23 cellular contexts compared by ENCODE assay signal in genomic region chr1:24077278-24077978, GRCh38. TPM values are rescaled to one million over a fixed set of nuclear protein-coding genes. Genes with fewer than 3 reads are reported as not detected.
A peak's percentile ranks its signal among the peaks of the same experiment; 100 is the strongest.
DNase-seq lines count a peak whose midpoint lies in the region; ATAC-seq, FAIRE-seq and TF ChIP-seq lines count a peak whose summit lies in the region.
"Had no signal": no experiment of that assay in that cellular context is flagged by ENCODE, and none has a peak within 500 bp of the region (broad histone marks: within the 10 kb centered on the region; RNA-seq: fewer than 3 reads in every experiment).

No MANE protein-coding gene starts in this region.

- no peak for DNase-seq in Right ventricle myocardium inferior (ENCODE audit: missing footprints)
- no peak for DNase-seq in cardiac septum (ENCODE audit: low spot score)
- peak; percentile 75 for DNase-seq in left ventricle myocardium superior
- no peak for DNase-seq in omental fat pad (ENCODE audit: low spot score)
- no peak for DNase-seq in urothelium cell line (ENCODE audit: low spot score)
- DNase-seq in NOMO-1 treated with dmso at 0.1 percent for 144 hours (lab: John Stamatoyannopoulos, UW; ENCODE audit: unreplicated experiment), result no peak
- no peak for DNase-seq in stimulated activated CD4-positive, alpha-beta T cell treated with anti-CD3 and anti-CD28 coated beads, Interleukin-4, amount 100 ng/mL, for 1 hour
- DNase-seq: ACHN; Caco-2; CD4-positive, alpha-beta T cell; DMS153; KBM-7; MM.1S; NCI-H1048; NCI-H1436 treated with DMSO at 0.1 percent for 48 hours; NCI-H2029; NCI-H226; NCI-H510A treated with DMSO at 0.1 percent for 48 hours; NCI-H748 treated with DMSO at 0.1 percent for 48 hours had no signal

- intact Hi-C loops in Right ventricle myocardium inferior (cut with DNase I) (no loop called here), cardiac septum (cut with DNase I) (loop anchor here (2.0 to 10.0 kb wide), 2 partner anchors 33 to 317 kb away; no protein-coding TSS in a partner anchor), left ventricle myocardium superior (cut with micrococcal nuclease) (no loop called here)

- peak; percentile 79 for FAIRE-seq in urothelium cell line (lab: Jason Lieb, UNC)
- FAIRE-seq: G401.6, GM12892, H54 had no signal

- TF ChIP-seq CTCF in omental fat pad (IDR thresholded peaks at IDR 0.05), result no peak

- peak; percentile 60 for ATAC-seq in Right ventricle myocardium inferior
- ATAC-seq in left ventricle myocardium superior, result peak; percentile 65
- peak; percentile 52 for ATAC-seq in omental fat pad (ENCODE audit: low FRiP score)
- no peak for ATAC-seq in HG02938 (IDR thresholded peaks at IDR 0.05; ENCODE audit: unreplicated experiment)

RNA-seq across cellular contexts. Expression of gene MYOM3, which starts 34.5 kb away (rescaled TPM):
- total RNA-seq in Right ventricle myocardium inferior (403 TPM), cardiac septum (249 TPM), left ventricle myocardium superior (409 TPM), omental fat pad (under 1 TPM; 0.13 to 0.79 (median 0.32) TPM)
- total RNA-seq: Caco-2; CD4-positive, alpha-beta T cell had no signal

Comparison
In these comparisons a context has a peak if more than half of its experiments do, and no peak if none do; other contexts are left out.
1. RNA of gene MYOM3, which starts 34.5 kb away (total RNA-seq): 409 TPM in left ventricle myocardium superior (single experiment), 403 TPM in Right ventricle myocardium inferior (single experiment) and 249 TPM in cardiac septum (single experiment); 0.13 to 0.79 TPM in omental fat pad; every median in the first group is over 100 times any median in the second.